In the genomic region with DNA sequence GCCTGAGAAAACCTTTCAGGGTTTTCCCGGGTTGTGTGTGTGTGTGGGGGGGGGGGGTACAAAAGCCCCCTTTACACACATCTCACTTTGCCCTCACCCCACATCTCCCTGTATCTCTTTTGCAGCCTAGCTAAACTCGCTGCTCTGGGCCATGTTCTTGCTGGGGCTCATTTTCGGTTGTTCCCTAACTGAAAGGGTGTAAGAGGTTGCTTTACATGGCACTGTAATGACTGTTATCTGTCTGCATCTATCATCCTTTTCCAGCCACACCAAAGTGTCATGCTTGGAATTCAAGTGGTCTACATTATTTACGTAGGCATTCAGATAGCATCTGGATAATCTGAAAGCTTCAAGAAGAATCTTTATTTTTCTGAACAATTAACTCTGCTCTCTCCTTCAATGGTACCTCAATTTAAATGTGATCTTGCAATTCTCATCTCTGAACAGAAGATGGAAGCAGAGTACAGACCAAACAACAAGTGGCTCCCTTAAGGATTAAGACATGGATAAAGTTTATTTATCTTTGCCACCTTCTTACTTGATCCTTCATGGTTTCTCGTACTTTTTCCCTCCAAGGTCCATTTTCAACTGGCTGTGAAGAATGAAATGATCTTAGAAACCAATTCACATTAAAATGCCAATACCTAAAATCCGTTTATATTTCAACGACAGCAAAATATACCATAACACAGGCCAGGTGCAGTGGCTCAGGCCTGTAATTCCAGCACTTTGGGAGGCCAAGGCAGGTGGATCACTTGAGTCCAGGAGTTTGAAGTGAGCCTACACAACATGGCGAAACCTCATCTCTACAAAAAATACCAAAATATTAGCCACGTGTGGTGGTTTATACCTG, we compare ENCODE assay signal across 8 cellular contexts. TPM values are rescaled to one million over a fixed set of nuclear protein-coding genes. Genes with fewer than 3 reads are reported as not detected.
DNase-seq lines count a peak whose midpoint lies in the region; ATAC-seq, FAIRE-seq and TF ChIP-seq lines count a peak whose summit lies in the region.

No MANE protein-coding gene starts in this region.

- H3K4me3 ChIP-seq in GM12878 (no peak overlapping the region), thoracic aorta (no peak overlapping the region)

- no peaks in the 10 kb centered on the region for H3K36me3 Mint-ChIP-seq in activated T-helper 17 cell treated with anti-CD3 and anti-CD28 coated beads, Interleukin-2, amount 50 U/mL, for 72 hours (ENCODE audit: low read depth)

- POLR2A ChIA-PET in GM12878 (lab: Charles Lee): interaction anchor here (0.7 kb wide), 1 partner anchor 411 kb away, joined by 3 read pairs; no protein-coding TSS in a partner anchor

- WGBS in GM12878 (ENCODE audit: insufficient coverage, insufficient replicate concordance, low lambda C conversion rate, missing lambda C conversion rate): 15% methylated on average over 9 of the region's 9 CpGs

- H3K36me3 ChIP-seq in GM12878 (ENCODE audit: control insufficient read depth in 2 of 2, insufficient read depth in 2 of 2, low read length in 1 of 2) (no peaks in the 10 kb centered on the region), thoracic aorta (no peaks in the 10 kb centered on the region)

- no peaks in the 10 kb centered on the region for H4K20me1 ChIP-seq in GM12878 (ENCODE audit: control insufficient read depth, insufficient read depth)

- TF ChIP-seq RAD21 in GM12878 (IDR thresholded peaks at IDR 0.05; ENCODE audit: insufficient read depth, low read depth, low read length): peak; percentile 90

- H3K27ac ChIP-seq in GM12878 (ENCODE audit: control insufficient read depth, insufficient read depth) (no peak overlapping the region), thoracic aorta (no peak overlapping the region)

- H3K4me3 Mint-ChIP-seq in activated T-helper 17 cell treated with anti-CD3 and anti-CD28 coated beads, Interleukin-2, amount 50 U/mL, for 72 hours: no peak overlapping the region

- TF ChIP-seq CTCF in D721Med (IDR thresholded peaks at IDR 0.05; ENCODE audit: insufficient read depth, missing control alignments) (peak; percentile 96), GM12878 (IDR thresholded peaks at IDR 0.05 in 2 of 3, conservative IDR thresholded peaks at IDR 0.05 in 1 of 3; ENCODE audit: control insufficient read depth in 2 of 3, extremely low read depth in 1 of 3, insufficient read depth in 1 of 3, low read depth in 3 of 3, low read length in 3 of 3) (peak; percentile 56 to 79 (median 65)), thoracic aorta (IDR thresholded peaks at IDR 0.05) (peak; percentile 63)

- no peak overlapping the region for H3K4me2 ChIP-seq in GM12878 (ENCODE audit: control insufficient read depth, insufficient read depth)

- no peak for TF ChIP-seq EP300 in GM12878 (IDR thresholded peaks at IDR 0.05; ENCODE audit: borderline replicate concordance in 1 of 2, control insufficient read depth in 1 of 2, low read depth in 2 of 2, low read length in 2 of 2)

- FAIRE-seq in D721Med (lab: Jason Lieb, UNC) (peak; percentile 94), GM12878 (lab: Jason Lieb, UNC) (peak; percentile 93)

- intact Hi-C loops in GM12878 (cut with micrococcal nuclease; ENCODE audit: unreplicated experiment): loop anchor here (1.0 kb wide), 3 partner anchors 140 to 484 kb away; no protein-coding TSS in a partner anchor

- TF ChIP-seq POLR2A in GM12878 (IDR thresholded peaks at IDR 0.05; ENCODE audit: low read depth, low read length): no peak

- RAD21 ChIA-PET in GM12878 (lab: Charles Lee; ENCODE audit: unreplicated experiment): interaction anchor here (0.6 to 3.1 kb wide), 4 partner anchors 139 to 229 kb away, joined by 3 to 16 read pairs (median 6); no protein-coding TSS in a partner anchor

- no peak overlapping the region for H3K27ac Mint-ChIP-seq in activated T-helper 17 cell treated with anti-CD3 and anti-CD28 coated beads, Interleukin-2, amount 50 U/mL, for 72 hours

- H2AFZ ChIP-seq in GM12878 (ENCODE audit: control insufficient read depth, low read depth, low read length): no peak overlapping the region

- in situ Hi-C loops in GM12878 (cut with MboI): loop anchor here (5.0 to 25.0 kb wide), 4 partner anchors 135 to 1058 kb away; no protein-coding TSS in a partner anchor

- H3K9me3 ChIP-seq in GM12878 (replicated peaks; ENCODE audit: control insufficient read depth, insufficient read depth, low read length) (no peaks in the 10 kb centered on the region), thoracic aorta (no peaks in the 10 kb centered on the region)

- ATAC-seq in GM19438 (IDR thresholded peaks at IDR 0.05; ENCODE audit: low read depth, unreplicated experiment) (peak; percentile 65), GM12878 (peak; percentile 77), thoracic aorta (ENCODE audit: insufficient number of reproducible peaks, low FRiP score, low read depth) (no peak)
- no peak for ATAC-seq in activated T-helper 17 cell treated with anti-CD3 and anti-CD28 coated beads, Interleukin-2, amount 50 U/mL, for 72 hours (replicated peaks)

- no peak for DNase-seq in D721Med (ENCODE audit: insufficient read length, low spot score)
- DNase-seq in NCI-H2029 treated with DMSO at 0.1 percent for 48 hours (lab: John Stamatoyannopoulos, UW): peak; percentile 60
- no peak for DNase-seq in GM12878 (ENCODE audit: low read depth, low spot score)
- DNase-seq in iPS-NIHi7 (ENCODE audit: extremely low spot score): peak; percentile 59
- DNase-seq in thoracic aorta (ENCODE audit: low spot score): no peak
- no peak for DNase-seq in HK-2 (ENCODE audit: unreplicated experiment)

- H3K27me3 Mint-ChIP-seq in activated T-helper 17 cell treated with anti-CD3 and anti-CD28 coated beads, Interleukin-2, amount 50 U/mL, for 72 hours: peaks cover 11% of the 10 kb centered on the region

- H3K9me3 Mint-ChIP-seq in activated T-helper 17 cell treated with anti-CD3 and anti-CD28 coated beads, Interleukin-2, amount 50 U/mL, for 72 hours: no peaks in the 10 kb centered on the region

- H3K4me1 Mint-ChIP-seq in activated T-helper 17 cell treated with anti-CD3 and anti-CD28 coated beads, Interleukin-2, amount 50 U/mL, for 72 hours: no peaks in the 10 kb centered on the region

- H3K4me1 ChIP-seq in GM12878 (ENCODE audit: control insufficient read depth, insufficient read depth, low read length) (no peaks in the 10 kb centered on the region), thoracic aorta (ENCODE audit: control insufficient read depth in 1 of 2, low read depth in 2 of 2) (no peaks in the 10 kb centered on the region)

- SMC1A ChIA-PET in GM12878 (lab: Charles Lee; ENCODE audit: uncharacterized antibody, unreplicated experiment): interaction anchor here (1.0 to 1.2 kb wide), 2 partner anchors 229 to 305 kb away, joined by 4 read pairs; no protein-coding TSS in a partner anchor

- BruUV-seq in GM12878 (replicated peaks; lab: Mats Ljungman, UMichigan): no TSS peak

- H3K27me3 ChIP-seq in GM12878 (replicated peaks in 1 of 2; ENCODE audit: control insufficient read depth in 2 of 2, insufficient read depth in 2 of 2, low read length in 1 of 2): no peaks in the 10 kb centered on the region
- no peaks in the 10 kb centered on the region for H3K27me3 ChIP-seq in thoracic aorta (replicated peaks; ENCODE audit: insufficient read depth)

- CTCF ChIA-PET in GM12878 (lab: Yijun Ruan, JAX): interaction anchor here (0.5 to 8.9 kb wide), 8 partner anchors 12 to 295 kb away, joined by 3 to 68 read pairs (median 3); no protein-coding TSS in a partner anchor

- no peak overlapping the region for H3K9ac ChIP-seq in GM12878 (ENCODE audit: control insufficient read depth, insufficient read depth, low read length)

- no peaks in the 10 kb centered on the region for H3K79me2 ChIP-seq in GM12878 (ENCODE audit: control insufficient read depth, insufficient read depth, low read length)

TF ChIP-seq in GM12878, 131 proteins besides CTCF, POLR2A, EP300 and RAD21 (continues in another document):
- TF ChIP-seq, protein P1, sequence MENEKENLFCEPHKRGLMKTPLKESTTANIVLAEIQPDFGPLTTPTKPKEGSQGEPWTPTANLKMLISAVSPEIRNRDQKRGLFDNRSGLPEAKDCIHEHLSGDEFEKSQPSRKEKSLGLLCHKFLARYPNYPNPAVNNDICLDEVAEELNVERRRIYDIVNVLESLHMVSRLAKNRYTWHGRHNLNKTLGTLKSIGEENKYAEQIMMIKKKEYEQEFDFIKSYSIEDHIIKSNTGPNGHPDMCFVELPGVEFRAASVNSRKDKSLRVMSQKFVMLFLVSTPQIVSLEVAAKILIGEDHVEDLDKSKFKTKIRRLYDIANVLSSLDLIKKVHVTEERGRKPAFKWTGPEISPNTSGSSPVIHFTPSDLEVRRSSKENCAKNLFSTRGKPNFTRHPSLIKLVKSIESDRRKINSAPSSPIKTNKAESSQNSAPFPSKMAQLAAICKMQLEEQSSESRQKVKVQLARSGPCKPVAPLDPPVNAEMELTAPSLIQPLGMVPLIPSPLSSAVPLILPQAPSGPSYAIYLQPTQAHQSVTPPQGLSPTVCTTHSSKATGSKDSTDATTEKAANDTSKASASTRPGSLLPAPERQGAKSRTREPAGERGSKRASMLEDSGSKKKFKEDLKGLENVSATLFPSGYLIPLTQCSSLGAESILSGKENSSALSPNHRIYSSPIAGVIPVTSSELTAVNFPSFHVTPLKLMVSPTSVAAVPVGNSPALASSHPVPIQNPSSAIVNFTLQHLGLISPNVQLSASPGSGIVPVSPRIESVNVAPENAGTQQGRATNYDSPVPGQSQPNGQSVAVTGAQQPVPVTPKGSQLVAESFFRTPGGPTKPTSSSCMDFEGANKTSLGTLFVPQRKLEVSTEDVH (IDR thresholded peaks at IDR 0.05; ENCODE audit: low read depth, partially characterized antibody): no peak
- TF ChIP-seq TCF3 (IDR thresholded peaks at IDR 0.05; ENCODE audit: borderline replicate concordance, insufficient read depth, low read depth, low read length) (no peak), RCOR1 (conservative IDR thresholded peaks at IDR 0.05; ENCODE audit: low read depth, low read length) (no peak)

RNA-seq across cellular contexts. Expression of gene DCLK3, which starts 34.9 kb away (rescaled TPM):
- not detected in 2 replicates for total RNA-seq in GM12878 (2013; cell fraction: nucleolus; rRNA removed)
- not detected in 2 replicates for total RNA-seq in GM12878 (2014; rRNA removed)
- total RNA-seq in GM12878 (2014; rRNA removed; fragmentation: Illumina TruSeq; extraction: Trizol): not detected in 2 replicates
- not detected in 2 replicates for total RNA-seq in GM12878 (2021)
- not detected for polyA plus RNA-seq in GM12878 (2011; ENCODE audit: low read depth)
- polyA plus RNA-seq in GM12878 (2011; rRNA removed): not detected in 2 replicates
- polyA plus RNA-seq in GM12878 (2011; cell fraction: cytosol; rRNA removed): not detected in 2 replicates
- not detected in 2 replicates for polyA plus RNA-seq in GM12878 (2011; cell fraction: nucleus; rRNA removed)
- not detected in 2 replicates for polyA plus RNA-seq in GM12878 (2012)
- polyA plus RNA-seq in GM12878 (2014; fragmentation: Illumina TruSeq; extraction: Trizol): not detected in 2 replicates
- not detected for polyA plus RNA-seq in GM12878 (2014; fragmentation: Nextera tagmentation; extraction: Ambion mirVana)
- not detected in 2 replicates for polyA plus RNA-seq in GM12878 (2014; rRNA removed)
- polyA plus RNA-seq in GM12878 (2016; fragmentation: Nextera tagmentation; extraction: Ambion mirVana): not detected
- polyA minus RNA-seq in GM12878 (2011; rRNA and poly(A)+ RNA removed): not detected in 2 replicates
- not detected in 2 replicates for polyA minus RNA-seq in GM12878 (2011; cell fraction: cytosol; rRNA and poly(A)+ RNA removed)
- not detected in 2 replicates for polyA minus RNA-seq in GM12878 (2011; cell fraction: nucleus; rRNA and poly(A)+ RNA removed)
- under 1 TPM in 1 of 2 donors, not detected in 1; 0.14 TPM for total RNA-seq in thoracic aorta
- total RNA-seq in activated T-helper 17 cell treated with anti-CD3 and anti-CD28 coated beads, Interleukin-2, amount 50 U/mL, for 72 hours: under 1 TPM in 1 of 2 donors, not detected in 1; 0.05 TPM

Comparison
In these comparisons a context has a peak if more than half of its experiments do, and no peak if none do; other contexts are left out.
1. DNase-seq: peak in NCI-H2029 treated with DMSO at 0.1 percent for 48 hours (single experiment) and iPS-NIHi7 (single experiment); none in D721Med (single experiment), GM12878 (single experiment), thoracic aorta (single experiment) and HK-2 (single experiment).
2. ATAC-seq: peak in GM19438 (single experiment) and GM12878 (single experiment); none in thoracic aorta (single experiment) and activated T-helper 17 cell treated with anti-CD3 and anti-CD28 coated beads, Interleukin-2, amount 50 U/mL, for 72 hours (single experiment).
3. Peak in every context shown above with its lines, with median percentiles within 50 percentile points of each other: CTCF ChIP-seq.